In genomic region chr1:226979517-226980121, GRCh38 we compare ENCODE assay signal across 18 cellular contexts. TPM values are rescaled to one million over a fixed set of nuclear protein-coding genes. Genes with fewer than 3 reads are reported as not detected.
DNase-seq lines count a peak whose midpoint lies in the region; ATAC-seq and TF ChIP-seq lines count a peak whose summit lies in the region.
"Had no signal": no experiment of that assay in that cellular context is flagged by ENCODE, and none has a peak within 500 bp of the region (broad histone marks: within the 10 kb centered on the region; RNA-seq: fewer than 3 reads in every experiment).

No MANE protein-coding gene starts in this region.

- peak; percentile 75 for ATAC-seq in Right ventricle myocardium inferior
- peak; percentile 60 to 81 (median 74) for ATAC-seq in heart right ventricle
- no peak for ATAC-seq in HG03460 (IDR thresholded peaks at IDR 0.05; ENCODE audit: unreplicated experiment)
- ATAC-seq in activated CD4-positive, CD25-positive, alpha-beta regulatory T cell treated with anti-CD3 and anti-CD28 coated beads, Interleukin-2, amount 50 U/mL, for 24 hours = no peak

- H3K4me1 ChIP-seq in heart right ventricle = peaks cover 15 to 76% (median 50%) of the 10 kb centered on the region in 9 donors

- peaks cover 0 to 50% (median 11%) of the 10 kb centered on the region in 9 donors for H3K36me3 ChIP-seq in heart right ventricle
- H3K36me3 ChIP-seq: brain microvascular endothelial cell, WERI-Rb-1 had no signal

- H3K4me1 Mint-ChIP-seq in neural crest cell = peaks cover 13% of the 10 kb centered on the region
- H3K4me1 Mint-ChIP-seq in activated naive CD8-positive, alpha-beta T cell treated with anti-CD3 and anti-CD28 coated beads for 36 hours = no peaks in the 10 kb centered on the region
- H3K4me1 Mint-ChIP-seq: activated CD4-positive, alpha-beta memory T cell treated with anti-CD3 and anti-CD28 coated beads, Interleukin-2, amount 10 ng/mL, durations not matched to agents 7 days and 5 days; activated naive CD4-positive, alpha-beta T cell treated with anti-CD3 and anti-CD28 coated beads, Interleukin-2, amount 50 U/mL, for 24 hours; CD14-positive monocyte had no signal

- peaks cover 16% of the 10 kb centered on the region for H3K27me3 Mint-ChIP-seq in neural crest cell (ENCODE audit: low read depth)
- no peaks in the 10 kb centered on the region for H3K27me3 Mint-ChIP-seq in activated naive CD8-positive, alpha-beta T cell treated with anti-CD3 and anti-CD28 coated beads for 36 hours
- H3K27me3 Mint-ChIP-seq: activated CD4-positive, alpha-beta memory T cell treated with anti-CD3 and anti-CD28 coated beads, Interleukin-2, amount 10 ng/mL, durations not matched to agents 7 days and 5 days; activated naive CD4-positive, alpha-beta T cell treated with anti-CD3 and anti-CD28 coated beads, Interleukin-2, amount 50 U/mL, for 24 hours had no signal

- H3K27ac Mint-ChIP-seq in neural crest cell (ENCODE audit: unreplicated experiment) = no peak overlapping the region
- no peak overlapping the region for H3K27ac Mint-ChIP-seq in activated naive CD8-positive, alpha-beta T cell treated with anti-CD3 and anti-CD28 coated beads for 36 hours
- H3K27ac Mint-ChIP-seq: activated CD4-positive, alpha-beta memory T cell treated with anti-CD3 and anti-CD28 coated beads, Interleukin-2, amount 10 ng/mL, durations not matched to agents 7 days and 5 days; activated naive CD4-positive, alpha-beta T cell treated with anti-CD3 and anti-CD28 coated beads, Interleukin-2, amount 50 U/mL, for 24 hours; GM23338 had no signal

- TF ChIP-seq CTCF in heart right ventricle (IDR thresholded peaks at IDR 0.05) (no peak), neural crest cell (conservative IDR thresholded peaks at IDR 0.05) (no peak)

- DNase-seq in Right ventricle myocardium inferior (ENCODE audit: missing footprints) = no peak
- no peak for DNase-seq in cardiac septum (ENCODE audit: low spot score)
- peak; percentile 65 to 81 for DNase-seq in heart right ventricle
- DNase-seq in neural crest cell (ENCODE audit: low read depth, low spot score) = no peak
- DNase-seq in activated naive CD8-positive, alpha-beta T cell treated with anti-CD3 and anti-CD28 coated beads for 36 hours = no peak
- DNase-seq: brain microvascular endothelial cell; NCI-H1436 treated with DMSO at 0.1 percent for 48 hours; NCI-H774; stimulated activated CD4-positive, alpha-beta T cell treated with anti-CD3 and anti-CD28 coated beads, Interleukin-4, amount 100 ng/mL, for 1 hour; T-helper 2 cell; WERI-Rb-1 had no signal

- intact Hi-C loops in Right ventricle myocardium inferior (cut with DNase I) (no loop called here), cardiac septum (cut with DNase I) (no loop called here), heart right ventricle (cut with DNase I) (loop anchor here in 3 of 10 donors (5.0 to 10.0 kb wide), 2 partner anchors 37 to 65 kb away; partner anchors contain the start of gene COQ8A (in 1 of the 3))

- no peaks in the 10 kb centered on the region for H3K27me3 ChIP-seq in heart right ventricle
- H3K27me3 ChIP-seq: brain microvascular endothelial cell had no signal

- peak overlapping the region; percentile 31 for H3K4me3 Mint-ChIP-seq in neural crest cell
- no peak overlapping the region for H3K4me3 Mint-ChIP-seq in activated naive CD8-positive, alpha-beta T cell treated with anti-CD3 and anti-CD28 coated beads for 36 hours
- H3K4me3 Mint-ChIP-seq: activated CD4-positive, alpha-beta memory T cell treated with anti-CD3 and anti-CD28 coated beads, Interleukin-2, amount 10 ng/mL, durations not matched to agents 7 days and 5 days; activated naive CD4-positive, alpha-beta T cell treated with anti-CD3 and anti-CD28 coated beads, Interleukin-2, amount 50 U/mL, for 24 hours; CD14-positive monocyte; GM23338 had no signal

- no peaks in the 10 kb centered on the region for H3K9me3 ChIP-seq in heart right ventricle

- no peak overlapping the region for H3K4me3 ChIP-seq in heart right ventricle
- H3K4me3 ChIP-seq: GM23338 had no signal

- no peaks in the 10 kb centered on the region for H3K9me3 Mint-ChIP-seq in neural crest cell
- no peaks in the 10 kb centered on the region for H3K9me3 Mint-ChIP-seq in activated naive CD8-positive, alpha-beta T cell treated with anti-CD3 and anti-CD28 coated beads for 36 hours
- H3K9me3 Mint-ChIP-seq: activated CD4-positive, alpha-beta memory T cell treated with anti-CD3 and anti-CD28 coated beads, Interleukin-2, amount 10 ng/mL, durations not matched to agents 7 days and 5 days; activated naive CD4-positive, alpha-beta T cell treated with anti-CD3 and anti-CD28 coated beads, Interleukin-2, amount 50 U/mL, for 24 hours; CD14-positive monocyte; GM23338 had no signal

- H3K27ac ChIP-seq in heart right ventricle = peak overlapping the region; percentile 71 to 97 (median 92)
- peak overlapping the region; percentile 59 for H3K27ac ChIP-seq in temporal lobe (ENCODE audit: low read depth, low read length)
- H3K27ac ChIP-seq: brain microvascular endothelial cell, WERI-Rb-1 had no signal

- WGBS in heart right ventricle, 2 donors = 51 to 59% methylated on average over 12 of the region's 12 CpGs

- H3K36me3 Mint-ChIP-seq in neural crest cell (ENCODE audit: low read depth) = no peaks in the 10 kb centered on the region
- no peaks in the 10 kb centered on the region for H3K36me3 Mint-ChIP-seq in activated naive CD8-positive, alpha-beta T cell treated with anti-CD3 and anti-CD28 coated beads for 36 hours

RNA-seq across cellular contexts. Expression of gene COQ8A, which starts 39.5 kb away (rescaled TPM):
- total RNA-seq in Right ventricle myocardium inferior = 412 TPM
- 168 TPM for total RNA-seq in cardiac septum
- total RNA-seq in heart right ventricle = 100 to 1,000 TPM; 167 to 495 (median 266) TPM
- 100 to 1,000 TPM; 136 to 242 TPM for polyA plus RNA-seq in heart right ventricle
- 8.2 and 9.5 TPM in 2 replicates for total RNA-seq in neural crest cell
- total RNA-seq in temporal lobe = 16.7 TPM
- total RNA-seq in activated naive CD8-positive, alpha-beta T cell treated with anti-CD3 and anti-CD28 coated beads for 36 hours = 10 to 100 TPM; 27.2 to 28.5 TPM

Comparison
In these comparisons a context has a peak if more than half of its experiments do, and no peak if none do; other contexts are left out.
1. DNase-seq: peak in heart right ventricle (2 of 2); none in Right ventricle myocardium inferior (single experiment), cardiac septum (single experiment), neural crest cell (single experiment) and activated naive CD8-positive, alpha-beta T cell treated with anti-CD3 and anti-CD28 coated beads for 36 hours (single experiment).
2. ATAC-seq: peak in Right ventricle myocardium inferior (single experiment) and heart right ventricle (8 of 8); none in HG03460 (single experiment) and activated CD4-positive, CD25-positive, alpha-beta regulatory T cell treated with anti-CD3 and anti-CD28 coated beads, Interleukin-2, amount 50 U/mL, for 24 hours (0 of 2).